Comparison of ENCODE assay signal across 16 cellular contexts in genomic region chr9:134532084-134532483, GRCh38.
A peak's percentile ranks its signal among the peaks of the same experiment; 100 is the strongest.
DNase-seq lines count a peak whose midpoint lies in the region; FAIRE-seq and TF ChIP-seq lines count a peak whose summit lies in the region.
"Had no signal": no experiment of that assay in that cellular context is flagged by ENCODE, and none has a peak within 500 bp of the region (broad histone marks: within the 10 kb centered on the region; RNA-seq: fewer than 3 reads in every experiment).

No MANE protein-coding gene starts in this region.

- H3K36me3 ChIP-seq in kidney (ENCODE audit: control insufficient read depth in 1 of 2, insufficient read depth in 2 of 2, low read length in 2 of 2): no peaks in the 10 kb centered on the region
- H3K36me3 ChIP-seq in vagina: no peaks in the 10 kb centered on the region

- H3K4me1 ChIP-seq in kidney (ENCODE audit: control insufficient read depth in 1 of 2, insufficient read depth in 1 of 2, low read depth in 1 of 2, low read length in 2 of 2): no peaks in the 10 kb centered on the region
- H3K4me1 ChIP-seq in vagina: peaks cover 33% of the 10 kb centered on the region

- H3K27ac ChIP-seq in kidney (ENCODE audit: low read depth in 2 of 2, low read length in 2 of 2) (no peak overlapping the region), vagina (peak overlapping the region; percentile 33)
- H3K27ac ChIP-seq: 22Rv1, HL-60 had no signal

- H3K27ac Mint-ChIP-seq in HFFc6: no peak overlapping the region
- no peak overlapping the region for H3K27ac Mint-ChIP-seq in CD14-positive monocyte
- H3K27ac Mint-ChIP-seq: CD4-positive, CD25-positive, alpha-beta regulatory T cell had no signal

- FAIRE-seq in kidney (lab: Jason Lieb, UNC): no peak
- FAIRE-seq: GM12878, GM18507, H1, K562 had no signal

- H3K27me3 Mint-ChIP-seq in HFFc6 (ENCODE audit: insufficient read depth) (peaks cover 2% of the 10 kb centered on the region), CD14-positive monocyte (ENCODE audit: low read depth in 3 of 3) (peaks cover 0 to 8% (median 7%) of the 10 kb centered on the region in 3 donors)

- H3K4me1 Mint-ChIP-seq in HFFc6 (ENCODE audit: low read depth) (peaks cover 30% of the 10 kb centered on the region), CD14-positive monocyte (no peaks in the 10 kb centered on the region)
- H3K4me1 Mint-ChIP-seq: CD4-positive, CD25-positive, alpha-beta regulatory T cell had no signal

- peak; percentile 2 for DNase-seq in activated CD8-positive, alpha-beta memory T cell treated with anti-CD3 and anti-CD28 coated beads, Interleukin-2, amount 50 U/mL, for 4 hours
- DNase-seq in activated CD8-positive, alpha-beta memory T cell treated with anti-CD3 and anti-CD28 coated beads, Interleukin-2, amount 50 U/mL, for 48 hours: no peak
- DNase-seq in kidney: peak; percentile 23
- DNase-seq in posterior vena cava (ENCODE audit: low spot score): peak; percentile 22
- no peak for DNase-seq in vagina (ENCODE audit: extremely low spot score in 2 of 2)
- DNase-seq in HFFc6: no peak
- no peak for DNase-seq in CD14-positive monocyte (ENCODE audit: low spot score)
- no peak for DNase-seq in DMS153 (lab: John Stamatoyannopoulos, UW)
- DNase-seq: CD4-positive, CD25-positive, alpha-beta regulatory T cell; HCEC 1CT had no signal

- H3K4me3 Mint-ChIP-seq in HFFc6 (no peak overlapping the region), CD14-positive monocyte (no peak overlapping the region)
- H3K4me3 Mint-ChIP-seq: CD4-positive, CD25-positive, alpha-beta regulatory T cell had no signal

- no peak for TF ChIP-seq POLR2A in vagina (IDR thresholded peaks at IDR 0.05)

- H3K36me3 Mint-ChIP-seq in HFFc6 (ENCODE audit: low read depth): peaks cover 19% of the 10 kb centered on the region
- H3K36me3 Mint-ChIP-seq in CD14-positive monocyte: no peaks in the 10 kb centered on the region
- H3K36me3 Mint-ChIP-seq: CD4-positive, CD25-positive, alpha-beta regulatory T cell had no signal

- TF ChIP-seq CTCF in kidney (IDR thresholded peaks at IDR 0.05; ENCODE audit: borderline replicate concordance, extremely low read depth, insufficient read depth) (no peak), vagina (IDR thresholded peaks at IDR 0.05) (no peak), HFFc6 (IDR thresholded peaks at IDR 0.05) (no peak), CD14-positive monocyte (IDR thresholded peaks at IDR 0.05) (no peak)

- H3K4me3 ChIP-seq in kidney (ENCODE audit: low read length in 2 of 2) (no peak overlapping the region), vagina (no peak overlapping the region)
- H3K4me3 ChIP-seq: GM12878, K562 had no signal

- intact Hi-C loops in kidney (cut with DNase I) (no loop called here), posterior vena cava (cut with DNase I) (loop anchor here in 1 of 2 donors (1.0 kb wide), 1 partner anchor 18 kb away; no protein-coding TSS in a partner anchor), vagina (cut with DNase I) (no loop called here), CD14-positive monocyte (cut with micrococcal nuclease) (no loop called here)

- H3K9me3 Mint-ChIP-seq in HFFc6 (peaks cover 13% of the 10 kb centered on the region), CD14-positive monocyte (peaks cover 7 to 22% (median 13%) of the 10 kb centered on the region in 7 donors)

- H3K9me3 ChIP-seq in kidney (ENCODE audit: control insufficient read depth in 1 of 2, low read length in 2 of 2) (peaks cover 0 to 11% of the 10 kb centered on the region in 2 donors), vagina (no peaks in the 10 kb centered on the region)

- no peak overlapping the region for H3K9ac ChIP-seq in kidney (ENCODE audit: low read length in 2 of 2)

- H3K27me3 ChIP-seq in vagina: no peaks in the 10 kb centered on the region

Comparison
In these comparisons a context has a peak if more than half of its experiments do, and no peak if none do; other contexts are left out.
1. DNase-seq: peak in activated CD8-positive, alpha-beta memory T cell treated with anti-CD3 and anti-CD28 coated beads, Interleukin-2, amount 50 U/mL, for 4 hours (single experiment), kidney (single experiment) and posterior vena cava (single experiment); none in activated CD8-positive, alpha-beta memory T cell treated with anti-CD3 and anti-CD28 coated beads, Interleukin-2, amount 50 U/mL, for 48 hours (single experiment), vagina (0 of 2), HFFc6 (single experiment), CD14-positive monocyte (single experiment) and DMS153 (single experiment).